Comparison of ENCODE assay signal across 1 cellular context in the genomic region with DNA sequence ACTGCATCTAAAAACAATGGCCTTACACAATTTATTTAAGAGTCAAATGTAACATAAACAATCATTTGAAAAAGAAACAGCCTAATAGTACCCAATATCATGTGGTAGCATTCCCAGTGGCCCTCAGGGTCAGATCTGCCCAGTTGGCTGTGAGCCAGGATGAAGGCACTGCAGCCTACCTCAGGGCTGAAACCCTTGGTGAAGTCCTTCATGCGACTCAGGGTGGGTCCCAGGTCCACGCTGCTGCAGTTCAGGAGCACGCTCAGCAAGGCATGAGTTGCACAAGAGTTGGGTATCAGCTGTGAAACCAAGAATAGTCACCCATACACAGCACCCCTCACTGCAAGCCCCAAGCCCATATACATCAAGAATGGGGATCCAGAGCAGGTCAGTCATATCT.
TF ChIP-seq lines count a peak whose summit lies in the region.

No MANE protein-coding gene starts in this region.

TF ChIP-seq in K562, 482 proteins besides CTCF, POLR2A, EP300 and RAD21:
- TF ChIP-seq ZNF134 (CRISPR knock-in tag; conservative IDR thresholded peaks at IDR 0.05): no peak
- peak; percentile 58 for TF ChIP-seq NFIC (IDR thresholded peaks at IDR 0.05)
- no peak for TF ChIP-seq NFATC3 (IDR thresholded peaks at IDR 0.05)
- no peak for TF ChIP-seq POLR2G (IDR thresholded peaks at IDR 0.05; ENCODE audit: low read depth, low read length)
- TF ChIP-seq, protein P1, sequence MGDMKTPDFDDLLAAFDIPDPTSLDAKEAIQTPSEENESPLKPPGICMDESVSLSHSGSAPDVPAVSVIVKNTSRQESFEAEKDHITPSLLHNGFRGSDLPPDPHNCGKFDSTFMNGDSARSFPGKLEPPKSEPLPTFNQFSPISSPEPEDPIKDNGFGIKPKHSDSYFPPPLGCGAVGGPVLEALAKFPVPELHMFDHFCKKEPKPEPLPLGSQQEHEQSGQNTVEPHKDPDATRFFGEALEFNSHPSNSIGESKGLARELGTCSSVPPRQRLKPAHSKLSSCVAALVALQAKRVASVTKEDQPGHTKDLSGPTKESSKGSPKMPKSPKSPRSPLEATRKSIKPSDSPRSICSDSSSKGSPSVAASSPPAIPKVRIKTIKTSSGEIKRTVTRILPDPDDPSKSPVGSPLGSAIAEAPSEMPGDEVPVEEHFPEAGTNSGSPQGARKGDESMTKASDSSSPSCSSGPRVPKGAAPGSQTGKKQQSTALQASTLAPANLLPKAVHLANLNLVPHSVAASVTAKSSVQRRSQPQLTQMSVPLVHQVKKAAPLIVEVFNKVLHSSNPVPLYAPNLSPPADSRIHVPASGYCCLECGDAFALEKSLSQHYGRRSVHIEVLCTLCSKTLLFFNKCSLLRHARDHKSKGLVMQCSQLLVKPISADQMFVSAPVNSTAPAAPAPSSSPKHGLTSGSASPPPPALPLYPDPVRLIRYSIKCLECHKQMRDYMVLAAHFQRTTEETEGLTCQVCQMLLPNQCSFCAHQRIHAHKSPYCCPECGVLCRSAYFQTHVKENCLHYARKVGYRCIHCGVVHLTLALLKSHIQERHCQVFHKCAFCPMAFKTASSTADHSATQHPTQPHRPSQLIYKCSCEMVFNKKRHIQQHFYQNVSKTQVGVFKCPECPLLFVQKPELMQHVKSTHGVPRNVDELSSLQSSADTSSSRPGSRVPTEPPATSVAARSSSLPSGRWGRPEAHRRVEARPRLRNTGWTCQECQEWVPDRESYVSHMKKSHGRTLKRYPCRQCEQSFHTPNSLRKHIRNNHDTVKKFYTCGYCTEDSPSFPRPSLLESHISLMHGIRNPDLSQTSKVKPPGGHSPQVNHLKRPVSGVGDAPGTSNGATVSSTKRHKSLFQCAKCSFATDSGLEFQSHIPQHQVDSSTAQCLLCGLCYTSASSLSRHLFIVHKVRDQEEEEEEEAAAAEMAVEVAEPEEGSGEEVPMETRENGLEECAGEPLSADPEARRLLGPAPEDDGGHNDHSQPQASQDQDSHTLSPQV (IDR thresholded peaks at IDR 0.05): no peak
- TF ChIP-seq, protein P2, sequence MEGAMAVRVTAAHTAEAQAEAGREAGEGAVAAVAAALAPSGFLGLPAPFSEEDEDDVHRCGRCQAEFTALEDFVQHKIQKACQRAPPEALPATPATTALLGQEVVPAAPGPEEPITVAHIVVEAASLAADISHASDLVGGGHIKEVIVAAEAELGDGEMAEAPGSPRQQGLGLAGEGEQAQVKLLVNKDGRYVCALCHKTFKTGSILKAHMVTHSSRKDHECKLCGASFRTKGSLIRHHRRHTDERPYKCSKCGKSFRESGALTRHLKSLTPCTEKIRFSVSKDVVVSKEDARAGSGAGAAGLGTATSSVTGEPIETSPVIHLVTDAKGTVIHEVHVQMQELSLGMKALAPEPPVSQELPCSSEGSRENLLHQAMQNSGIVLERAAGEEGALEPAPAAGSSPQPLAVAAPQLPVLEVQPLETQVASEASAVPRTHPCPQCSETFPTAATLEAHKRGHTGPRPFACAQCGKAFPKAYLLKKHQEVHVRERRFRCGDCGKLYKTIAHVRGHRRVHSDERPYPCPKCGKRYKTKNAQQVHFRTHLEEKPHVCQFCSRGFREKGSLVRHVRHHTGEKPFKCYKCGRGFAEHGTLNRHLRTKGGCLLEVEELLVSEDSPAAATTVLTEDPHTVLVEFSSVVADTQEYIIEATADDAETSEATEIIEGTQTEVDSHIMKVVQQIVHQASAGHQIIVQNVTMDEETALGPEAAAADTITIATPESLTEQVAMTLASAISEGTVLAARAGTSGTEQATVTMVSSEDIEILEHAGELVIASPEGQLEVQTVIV (CRISPR knock-in tag; IDR thresholded peaks at IDR 0.05; ENCODE audit: borderline replicate concordance): no peak
- no peak for TF ChIP-seq TSC22D4 (tag; IDR thresholded peaks at IDR 0.05)
- TF ChIP-seq FOXK2 (conservative IDR thresholded peaks at IDR 0.05 in 1 of 2, IDR thresholded peaks at IDR 0.05 in 1 of 2; ENCODE audit: low read depth in 2 of 2): no peak
